Comparison of ENCODE assay signal across 33 cellular contexts in genomic region chr2:21059885-21060610, GRCh38. TPM values are rescaled to one million over a fixed set of nuclear protein-coding genes. Genes with fewer than 3 reads are reported as not detected.
"Had no signal": no experiment of that assay in that cellular context is flagged by ENCODE, and none has a peak within 500 bp of the region (broad histone marks: within the 10 kb centered on the region; RNA-seq: fewer than 3 reads in every experiment).

No MANE protein-coding gene starts in this region.

- DNase-seq: activated B cell treated with CpG ODN at 0.5 μM for 24 hours; activated CD4-positive, alpha-beta memory T cell treated with anti-CD3 and anti-CD28 coated beads for 36 hours; activated CD4-positive, alpha-beta T cell treated with anti-CD3 and anti-CD28 coated beads for 4 hours; activated CD4-positive, alpha-beta T cell treated with anti-CD3 and anti-CD28 coated beads, Interleukin-2, amount 10 ng/mL, durations not matched to agents 24 days and 14 days; activated CD4-positive, alpha-beta T cell treated with anti-CD3 and anti-CD28 coated beads, Interleukin-2, amount 50 U/mL, for 1 hour; activated CD4-positive, alpha-beta T cell treated with anti-CD3 and anti-CD28 coated beads, Interleukin-2, amount 50 U/mL, for 4 hours; activated CD4-positive, CD25-positive, alpha-beta regulatory T cell treated with anti-CD3 and anti-CD28 coated beads, Interleukin-2, amount 50 U/mL, for 72 hours; activated CD8-positive, alpha-beta memory T cell treated with anti-CD3 and anti-CD28 coated beads, Interleukin-2, amount 50 U/mL, for 4 hours; activated CD8-positive, alpha-beta T cell treated with anti-CD3 and anti-CD28 coated beads for 36 hours; activated effector memory CD4-positive, alpha-beta T cell treated with anti-CD3 and anti-CD28 coated beads, Interleukin-2, amount 50 U/mL, for 16 hours; activated gamma-delta T cell treated with Interleukin-2 at 50 U/mL for 16 hours; activated naive CD4-positive, alpha-beta T cell; activated naive CD4-positive, alpha-beta T cell treated with anti-CD3 and anti-CD28 coated beads for 36 hours; activated naive CD8-positive, alpha-beta T cell treated with anti-CD3 and anti-CD28 coated beads, Interleukin-2, amount 10 ng/mL, durations not matched to agents 7 days and 5 days; activated naive CD8-positive, alpha-beta T cell treated with anti-CD3 and anti-CD28 coated beads, Interleukin-2, amount 50 U/mL, for 24 hours; activated T-cell treated with anti-CD3 and anti-CD28 coated beads for 4 hours; activated T-cell treated with anti-CD3 and anti-CD28 coated beads, Interleukin-2, amount 50 U/mL, for 1 hour; activated T-cell treated with anti-CD3 and anti-CD28 coated beads, Interleukin-2, amount 50 U/mL, for 4 hours; activated T-cell treated with anti-CD3 and anti-CD28 coated beads, Interleukin-2, amount 50 U/mL, for 72 hours; amygdala; anterior cingulate cortex; caudate nucleus; cerebellar nuclear complex; T-helper 2 cell; T-helper 9 cell had no signal

- H3K4me1 ChIP-seq: ascending aorta had no signal

- H3K4me3 ChIP-seq: ascending aorta, cardiac muscle cell had no signal

- FAIRE-seq: bronchial epithelial cell, TTC549 had no signal

- H3K9me3 ChIP-seq: ascending aorta had no signal

- H3K27me3 ChIP-seq: ascending aorta, cardiac muscle cell had no signal

- H3K36me3 ChIP-seq: ascending aorta, cardiac muscle cell had no signal

- ATAC-seq: activated CD8-positive, alpha-beta T cell treated with anti-CD3 and anti-CD28 coated beads for 36 hours; activated naive CD8-positive, alpha-beta T cell treated with anti-CD3 and anti-CD28 coated beads, Interleukin-2, amount 50 U/mL, for 24 hours; activated T-cell treated with anti-CD3 and anti-CD28 coated beads, Interleukin-2, amount 50 U/mL, for 4 hours; activated T-cell treated with anti-CD3 and anti-CD28 coated beads, Interleukin-2, amount 50 U/mL, for 72 hours; activated T-helper 17 cell treated with anti-CD3 and anti-CD28 coated beads, Interleukin-2, amount 50 U/mL, for 72 hours had no signal

- H3K27ac ChIP-seq: ascending aorta, cardiac muscle cell, VCaP had no signal

RNA-seq across cellular contexts. Expression of gene APOB, which starts 16.2 kb away (rescaled TPM):
- total RNA-seq: activated B cell treated with CpG ODN at 0.5 μM for 24 hours; activated CD4-positive, alpha-beta memory T cell treated with anti-CD3 and anti-CD28 coated beads for 36 hours; activated CD4-positive, alpha-beta T cell treated with anti-CD3 and anti-CD28 coated beads, Interleukin-2, amount 10 ng/mL, durations not matched to agents 24 days and 14 days; activated CD8-positive, alpha-beta memory T cell treated with anti-CD3 and anti-CD28 coated beads for 36 hours; activated CD8-positive, alpha-beta T cell treated with anti-CD3 and anti-CD28 coated beads for 36 hours; activated naive CD4-positive, alpha-beta T cell treated with anti-CD3 and anti-CD28 coated beads for 36 hours; activated naive CD8-positive, alpha-beta T cell treated with anti-CD3 and anti-CD28 coated beads, Interleukin-2, amount 10 ng/mL, durations not matched to agents 7 days and 5 days; activated T-cell treated with anti-CD3 and anti-CD28 coated beads, Interleukin-2, amount 50 U/mL, for 72 hours; activated T-helper 1 cell treated with anti-CD3 and anti-CD28 coated beads, Interleukin-12 subunit alpha, Interleukin-12 subunit beta, Interleukin-2, Interleukin-4 antibody, amounts not matched to agents 30 ng/mL and 10 ng/mL and 1 ng/mL, durations not matched to agents 14 hours and 24 hours and 36 hours; activated T-helper 17 cell treated with anti-CD3 and anti-CD28 coated beads, Interleukin-2, amount 50 U/mL, for 72 hours had no signal
